ENCODE assay signal across 1 cellular context in the genomic region with DNA sequence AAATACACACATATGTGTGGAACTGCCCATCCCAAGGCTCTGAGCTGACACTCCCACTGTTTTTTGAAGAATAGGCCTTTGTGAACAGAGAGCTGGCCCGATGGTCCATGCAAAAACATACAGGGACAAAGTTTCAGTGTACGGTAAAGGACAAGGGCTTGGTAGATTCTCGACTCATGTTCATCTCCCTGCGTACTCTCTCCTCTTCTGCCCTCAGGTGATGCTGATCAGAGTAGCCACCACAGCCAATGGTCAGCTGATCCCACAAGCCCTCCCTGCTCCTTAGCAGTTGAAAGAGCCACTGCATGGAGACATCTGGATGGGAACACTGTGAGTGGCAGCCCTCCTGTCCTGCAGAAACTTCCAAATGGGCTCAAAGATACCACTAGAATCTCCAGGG.
TF ChIP-seq lines count a peak whose summit lies in the region.

No MANE protein-coding gene starts in this region.

TF ChIP-seq in K562, 482 proteins besides CTCF, POLR2A, EP300 and RAD21:
- no peak for TF ChIP-seq ZBTB26 (CRISPR knock-in tag; IDR thresholded peaks at IDR 0.05)
- TF ChIP-seq MYC (IDR thresholded peaks at IDR 0.05; ENCODE audit: low read depth, low read length), result no peak
- TF ChIP-seq MYC (CRISPR knock-in tag; IDR thresholded peaks at IDR 0.05; ENCODE audit: borderline replicate concordance, low read depth), result no peak
- TF ChIP-seq RBFOX2 (IDR thresholded peaks at IDR 0.05; ENCODE audit: low read depth, low read length), result no peak
- no peak for TF ChIP-seq EGR1 (conservative IDR thresholded peaks at IDR 0.05)
- no peak for TF ChIP-seq TGIF2 (CRISPR knock-in tag; IDR thresholded peaks at IDR 0.05)
- TF ChIP-seq, protein P1, sequence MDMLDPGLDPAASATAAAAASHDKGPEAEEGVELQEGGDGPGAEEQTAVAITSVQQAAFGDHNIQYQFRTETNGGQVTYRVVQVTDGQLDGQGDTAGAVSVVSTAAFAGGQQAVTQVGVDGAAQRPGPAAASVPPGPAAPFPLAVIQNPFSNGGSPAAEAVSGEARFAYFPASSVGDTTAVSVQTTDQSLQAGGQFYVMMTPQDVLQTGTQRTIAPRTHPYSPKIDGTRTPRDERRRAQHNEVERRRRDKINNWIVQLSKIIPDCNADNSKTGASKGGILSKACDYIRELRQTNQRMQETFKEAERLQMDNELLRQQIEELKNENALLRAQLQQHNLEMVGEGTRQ (CRISPR knock-in tag; IDR thresholded peaks at IDR 0.05), result no peak
- TF ChIP-seq FOXA3 (CRISPR knock-in tag; conservative IDR thresholded peaks at IDR 0.05 in 1 of 2, IDR thresholded peaks at IDR 0.05 in 1 of 2), result no peak
- TF ChIP-seq, protein P2, sequence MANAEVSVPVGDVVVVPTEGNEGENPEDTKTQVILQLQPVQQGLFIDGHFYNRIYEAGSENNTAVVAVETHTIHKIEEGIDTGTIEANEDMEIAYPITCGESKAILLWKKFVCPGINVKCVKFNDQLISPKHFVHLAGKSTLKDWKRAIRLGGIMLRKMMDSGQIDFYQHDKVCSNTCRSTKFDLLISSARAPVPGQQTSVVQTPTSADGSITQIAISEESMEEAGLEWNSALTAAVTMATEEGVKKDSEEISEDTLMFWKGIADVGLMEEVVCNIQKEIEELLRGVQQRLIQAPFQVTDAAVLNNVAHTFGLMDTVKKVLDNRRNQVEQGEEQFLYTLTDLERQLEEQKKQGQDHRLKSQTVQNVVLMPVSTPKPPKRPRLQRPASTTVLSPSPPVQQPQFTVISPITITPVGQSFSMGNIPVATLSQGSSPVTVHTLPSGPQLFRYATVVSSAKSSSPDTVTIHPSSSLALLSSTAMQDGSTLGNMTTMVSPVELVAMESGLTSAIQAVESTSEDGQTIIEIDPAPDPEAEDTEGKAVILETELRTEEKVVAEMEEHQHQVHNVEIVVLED (CRISPR knock-in tag; IDR thresholded peaks at IDR 0.05), result no peak
- TF ChIP-seq DIDO1 (tag; IDR thresholded peaks at IDR 0.05; ENCODE audit: low read depth), result no peak
- TF ChIP-seq HINFP (tag; conservative IDR thresholded peaks at IDR 0.05; ENCODE audit: low read depth), result no peak
- no peak for TF ChIP-seq KDM1A (IDR thresholded peaks at IDR 0.05)
- no peak for TF ChIP-seq OTX1 (CRISPR knock-in tag; IDR thresholded peaks at IDR 0.05)
- TF ChIP-seq ZC3H4 (CRISPR knock-in tag; IDR thresholded peaks at IDR 0.05; ENCODE audit: borderline replicate concordance), result no peak
- TF ChIP-seq EHMT2 (IDR thresholded peaks at IDR 0.05), result no peak
- no peak for TF ChIP-seq SMARCA5 (IDR thresholded peaks at IDR 0.05)
- TF ChIP-seq GABPB2 (CRISPR knock-in tag; conservative IDR thresholded peaks at IDR 0.05), result no peak
- no peak for TF ChIP-seq UBTF (IDR thresholded peaks at IDR 0.05; ENCODE audit: borderline replicate concordance in 1 of 2, low read depth in 2 of 2, low read length in 2 of 2)
- TF ChIP-seq ZNF780A (CRISPR knock-in tag; IDR thresholded peaks at IDR 0.05), result no peak
